Comparison of ENCODE assay signal across 16 cellular contexts in the genomic region with DNA sequence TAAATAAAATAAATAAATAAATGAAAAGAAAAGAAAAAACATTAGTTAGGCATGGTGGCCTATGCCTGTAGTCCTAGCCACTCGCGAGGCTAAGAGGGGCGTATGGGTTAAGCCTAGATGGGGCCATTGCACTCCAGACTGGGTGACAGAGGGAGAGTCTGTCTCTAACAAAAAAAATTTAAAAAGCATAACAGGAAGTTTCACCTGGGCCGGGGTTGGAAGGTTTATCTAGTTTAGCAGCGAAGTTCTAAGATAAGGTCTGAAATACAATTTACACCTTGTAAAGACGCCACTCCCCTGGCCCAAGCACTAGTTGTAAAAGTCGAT. TPM values are rescaled to one million over a fixed set of nuclear protein-coding genes. Genes with fewer than 3 reads are reported as not detected.
DNase-seq lines count a peak whose midpoint lies in the region; ATAC-seq and TF ChIP-seq lines count a peak whose summit lies in the region.
"Had no signal": no experiment of that assay in that cellular context is flagged by ENCODE, and none has a peak within 500 bp of the region (broad histone marks: within the 10 kb centered on the region; RNA-seq: fewer than 3 reads in every experiment).

No MANE protein-coding gene starts in this region.

- H3K27me3 Mint-ChIP-seq in Calu3 (ENCODE audit: unreplicated experiment) = no peaks in the 10 kb centered on the region

- no peaks in the 10 kb centered on the region for H3K27me3 ChIP-seq in PC-3 (ENCODE audit: low read length)
- no peaks in the 10 kb centered on the region for H3K27me3 ChIP-seq in colonic mucosa
- H3K27me3 ChIP-seq in prostate gland (replicated peaks; ENCODE audit: insufficient read depth) = no peaks in the 10 kb centered on the region
- no peaks in the 10 kb centered on the region for H3K27me3 ChIP-seq in suprapubic skin
- H3K27me3 ChIP-seq: vagina had no signal

- intact Hi-C loops in Calu3 (cut with micrococcal nuclease; ENCODE audit: unreplicated experiment) = loop anchor here (2.0 to 10.0 kb wide), 4 partner anchors 53 to 847 kb away; partner anchors contain the start of genes SRA1 and WDR55
- intact Hi-C loops in PC-3 (cut with micrococcal nuclease) = loop anchor here (2.0 to 10.0 kb wide), 3 partner anchors 71 to 317 kb away; partner anchors contain the start of genes ANKHD1, EIF4EBP3, IK and NDUFA2
- intact Hi-C loops in colonic mucosa (cut with DNase I) = loop anchor here (10.0 kb wide), 1 partner anchor 353 kb away; the partner anchor contains the start of gene SLC4A9
- intact Hi-C loops in prostate gland (cut with DNase I) = loop anchor here (10.0 kb wide), 1 partner anchor 343 kb away; no protein-coding TSS in a partner anchor

- H3K4me2 ChIP-seq in PC-3 (ENCODE audit: low read length) = peak overlapping the region; percentile 79

- H3K9ac ChIP-seq in PC-3 (ENCODE audit: low read length) (peak overlapping the region; percentile 43; the same call in 1 of the 2 replicates), colonic mucosa (ENCODE audit: low read depth in 2 of 2, low read length in 2 of 2) (peak overlapping the region in 1 of 2 donors; percentile 46)

- CTCF ChIA-PET in Calu3 (lab: Charles Lee) = interaction anchor here (0.6 to 2.3 kb wide), 13 partner anchors 7 to 901 kb away, joined by 3 to 25 read pairs (median 4); partner anchors contain the start of genes DIAPH1, EIF4EBP3, HARS1 and HARS2
- CTCF ChIA-PET in PC-3 (lab: Charles Lee) = no interaction called here

- H3K9me3 ChIP-seq in PC-3 (ENCODE audit: low read length) (no peaks in the 10 kb centered on the region), colonic mucosa (no peaks in the 10 kb centered on the region), prostate gland (no peaks in the 10 kb centered on the region), suprapubic skin (no peaks in the 10 kb centered on the region)
- H3K9me3 ChIP-seq: heart right ventricle, vagina had no signal

- peaks cover 6% of the 10 kb centered on the region for H3F3A ChIP-seq in PC-3 (ENCODE audit: low read length, unreplicated experiment)

- H3K4me3 Mint-ChIP-seq in Calu3 (ENCODE audit: low read depth, unreplicated experiment) = peak overlapping the region; percentile 84
- H3K4me3 Mint-ChIP-seq: central memory CD8-positive, alpha-beta T cell; naive B cell had no signal

- H3K36me3 ChIP-seq in PC-3 (ENCODE audit: low read depth, low read length) (no peaks in the 10 kb centered on the region), colonic mucosa (no peaks in the 10 kb centered on the region), prostate gland (no peaks in the 10 kb centered on the region), suprapubic skin (no peaks in the 10 kb centered on the region)
- H3K36me3 ChIP-seq: heart right ventricle, vagina had no signal

- H3K9me3 Mint-ChIP-seq in Calu3 (ENCODE audit: low read depth, unreplicated experiment) = no peaks in the 10 kb centered on the region
- H3K9me3 Mint-ChIP-seq: central memory CD8-positive, alpha-beta T cell; naive B cell had no signal

- DNase-seq in Calu3 (no peak), PC-3 (no peak), colonic mucosa (no peak), prostate gland (ENCODE audit: low spot score) (no peak), suprapubic skin (ENCODE audit: low spot score in 2 of 2) (no peak), NCI-H345 (lab: John Stamatoyannopoulos, UW) (no peak), DMS53 (lab: John Stamatoyannopoulos, UW) (no peak)
- DNase-seq: activated CD8-positive, alpha-beta memory T cell treated with anti-CD3 and anti-CD28 coated beads for 24 hours; activated naive CD4-positive, alpha-beta T cell treated with anti-CD3 and anti-CD28 coated beads, Interleukin-2, amount 50 U/mL, for 16 hours; GF-D8; naive B cell; NCI-H187 had no signal

- TF ChIP-seq EP300 in suprapubic skin (IDR thresholded peaks at IDR 0.05) = no peak

- H3K36me3 Mint-ChIP-seq in Calu3 (ENCODE audit: insufficient read depth, unreplicated experiment) = peaks cover 24% of the 10 kb centered on the region
- H3K36me3 Mint-ChIP-seq: naive B cell had no signal

- 47% methylated on average over 7 of the region's 7 CpGs for WGBS in prostate gland
- WGBS in suprapubic skin = 82% methylated on average over 7 of the region's 7 CpGs

- BruUV-seq in Calu3 (replicated peaks; lab: Mats Ljungman, UMichigan) (TSS peak; percentile 89), PC-3 (replicated peaks; lab: Mats Ljungman, UMichigan) (TSS peak; percentile 85)

- H3K4me1 Mint-ChIP-seq in Calu3 (ENCODE audit: low read depth, unreplicated experiment) = peaks cover 27% of the 10 kb centered on the region
- H3K4me1 Mint-ChIP-seq: central memory CD8-positive, alpha-beta T cell; naive B cell had no signal

- peak overlapping the region; percentile 74 for H3K27ac ChIP-seq in PC-3 (ENCODE audit: low read length)
- H3K27ac ChIP-seq in colonic mucosa = peak overlapping the region; percentile 87
- H3K27ac ChIP-seq in prostate gland = peak overlapping the region; percentile 14
- H3K27ac ChIP-seq in suprapubic skin = no peak overlapping the region
- H3K27ac ChIP-seq: vagina had no signal

- POLR2A ChIA-PET in PC-3 (lab: Charles Lee; ENCODE audit: unreplicated experiment) = interaction anchor here (0.6 kb wide), 2 partner anchors 18 to 471 kb away, joined by 3 to 5 read pairs; partner anchors contain the start of gene ZMAT2

- H3K4me1 ChIP-seq in PC-3 (ENCODE audit: insufficient read depth, low read length) (no peaks in the 10 kb centered on the region), colonic mucosa (no peaks in the 10 kb centered on the region), prostate gland (replicated peaks) (no peaks in the 10 kb centered on the region), suprapubic skin (no peaks in the 10 kb centered on the region)
- H3K4me1 ChIP-seq: vagina had no signal

- ATAC-seq in PC-3 = no peak

- peak overlapping the region; percentile 99 for H3K27ac Mint-ChIP-seq in Calu3 (ENCODE audit: unreplicated experiment)
- H3K27ac Mint-ChIP-seq: naive B cell had no signal

- H4K20me1 ChIP-seq in PC-3 (ENCODE audit: low read length) = no peaks in the 10 kb centered on the region

- H3K9me2 ChIP-seq in PC-3 (replicated peaks; ENCODE audit: low read length) = no peaks in the 10 kb centered on the region

- H2AFZ ChIP-seq in PC-3 (ENCODE audit: low read length) = peak overlapping the region; percentile 77

- TF ChIP-seq POLR2A in prostate gland (IDR thresholded peaks at IDR 0.05) = no peak
- TF ChIP-seq POLR2A in suprapubic skin (IDR thresholded peaks at IDR 0.05) = no peak

- H3K79me2 ChIP-seq in PC-3 (ENCODE audit: low read length) = no peaks in the 10 kb centered on the region

- TF ChIP-seq CTCF in Calu3 (IDR thresholded peaks at IDR 0.05; ENCODE audit: unreplicated experiment) (no peak), PC-3 (conservative IDR thresholded peaks at IDR 0.05; ENCODE audit: low read depth, low read length) (no peak), colonic mucosa (IDR thresholded peaks at IDR 0.05) (no peak), prostate gland (IDR thresholded peaks at IDR 0.05) (no peak), suprapubic skin (IDR thresholded peaks at IDR 0.05) (no peak)

- H3K4me3 ChIP-seq in PC-3 (ENCODE audit: low read length) (peak overlapping the region; percentile 68), colonic mucosa (peak overlapping the region; percentile 27), prostate gland (no peak overlapping the region), suprapubic skin (no peak overlapping the region)

RNA-seq across cellular contexts. Expression of gene ZMAT2, which starts 18.0 kb away (rescaled TPM):
- 75.9 and 83.3 TPM in 2 replicates for total RNA-seq in Calu3 (2022)
- total RNA-seq in PC-3 (2014; rRNA removed) = 28.2 and 36.8 TPM in 2 replicates
- total RNA-seq in colonic mucosa = 10 to 100 TPM; 43.8 to 49.4 TPM
- 10 to 100 TPM; 26.0 to 36.8 TPM for total RNA-seq in prostate gland
- total RNA-seq in suprapubic skin = 10 to 100 TPM; 18.2 to 36.3 (median 28.0) TPM

RNA-seq across cellular contexts. Expression of gene HARS2, which starts 27.0 kb away (rescaled TPM):
- total RNA-seq in Calu3 (2022) (45.1 TPM in 2 replicates), PC-3 (2014; rRNA removed) (23.3 and 29.7 TPM in 2 replicates), colonic mucosa (10 to 100 TPM; 37.8 to 38.7 TPM), prostate gland (10 to 100 TPM; 23.9 to 28.1 TPM), suprapubic skin (10 to 100 TPM; 21.0 to 57.0 (median 35.1) TPM)

RNA-seq across cellular contexts. Expression of gene HARS1, which starts 27.1 kb away (rescaled TPM):
- total RNA-seq in Calu3 (2022) (75.8 and 79.9 TPM in 2 replicates), PC-3 (2014; rRNA removed) (76.1 and 87.1 TPM in 2 replicates), colonic mucosa (10 to 100 TPM; 41.0 to 66.1 TPM), prostate gland (10 to 100 TPM; 37.3 to 54.3 TPM), suprapubic skin (10 to 100 TPM; 73.3 to 87.0 (median 79.2) TPM)

RNA-seq across cellular contexts. Expression of gene DND1, which starts 44.9 kb away (rescaled TPM):
- 2.8 and 2.9 TPM in 2 replicates for total RNA-seq in Calu3 (2022)
- total RNA-seq in PC-3 (2014; rRNA removed) = 0.75 and 1.1 TPM in 2 replicates
- total RNA-seq in colonic mucosa = under 1 TPM; 0.16 to 0.89 TPM
- total RNA-seq in prostate gland = 10 to 100 TPM in 1 of 2 donors, under 1 TPM in 1; 0.36 to 26.2 TPM
- 1 to 10 TPM in 3 of 4 donors, under 1 TPM in 1; 0.98 to 3.5 (median 2.6) TPM for total RNA-seq in suprapubic skin
- total RNA-seq: epithelial cell of proximal tubule had no signal

RNA-seq across cellular contexts. Expression of gene WDR55, which starts 53.5 kb away (rescaled TPM):
- 54.2 and 59.8 TPM in 2 replicates for total RNA-seq in Calu3 (2022)
- total RNA-seq in PC-3 (2014; rRNA removed) = 21.2 and 27.2 TPM in 2 replicates
- 10 to 100 TPM; 28.7 to 47.8 TPM for total RNA-seq in colonic mucosa
- total RNA-seq in prostate gland = 10 to 100 TPM; 23.2 to 26.2 TPM
- total RNA-seq in suprapubic skin = 10 to 100 TPM; 15.7 to 41.5 (median 22.8) TPM

Comparison
In these comparisons a context has a peak if more than half of its experiments do, and no peak if none do; other contexts are left out.
1. H3K4me3 ChIP-seq: peak in PC-3 (single experiment) and colonic mucosa (single experiment); none in prostate gland (0 of 2) and suprapubic skin (single experiment).